1 cellular context compared by ENCODE assay signal in the genomic region with DNA sequence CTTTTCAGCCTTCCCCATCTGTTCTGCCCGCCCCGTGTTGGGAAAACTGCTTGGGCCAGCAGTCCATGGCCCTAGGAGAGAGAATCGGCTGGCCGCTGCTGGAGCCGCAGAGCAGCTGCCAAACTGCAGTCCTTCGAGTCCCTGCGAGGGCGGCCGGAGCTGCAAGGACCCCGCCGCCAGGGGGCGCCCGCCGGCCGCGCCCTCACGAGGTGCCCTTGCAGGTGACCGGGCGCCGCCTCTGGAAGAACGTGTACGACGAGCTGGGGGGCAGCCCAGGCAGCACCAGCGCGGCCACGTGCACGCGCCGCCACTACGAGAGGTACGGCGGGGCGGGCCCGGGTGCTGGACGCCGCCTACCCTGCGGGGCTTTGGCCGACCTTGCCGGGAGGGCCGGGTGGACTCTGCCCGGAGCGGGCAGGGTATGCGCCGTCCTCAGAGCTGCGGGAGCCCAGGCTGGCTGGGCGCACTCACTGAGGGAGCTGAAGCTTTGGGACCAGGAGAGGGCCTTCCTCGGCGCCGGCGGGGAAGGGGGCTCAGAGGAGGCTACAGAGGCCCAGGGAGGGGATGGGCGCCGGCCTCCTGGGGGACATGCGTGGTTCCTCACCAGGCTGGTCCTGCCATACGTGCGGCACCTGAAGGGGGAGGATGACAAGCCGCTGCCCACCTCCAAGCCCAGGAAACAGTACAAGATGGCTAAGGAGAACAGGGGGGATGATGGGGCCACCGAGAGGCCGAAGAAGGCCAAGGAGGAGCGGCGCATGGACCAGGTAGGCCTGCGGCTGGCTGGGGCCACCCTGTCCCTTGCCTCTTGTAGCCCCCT.
TF ChIP-seq lines count a peak whose summit lies in the region.

No MANE protein-coding gene starts in this region.

TF ChIP-seq in K562, 482 proteins besides CTCF, POLR2A, EP300 and RAD21 (continued from another document and continues in another):
- TF ChIP-seq, protein P1, sequence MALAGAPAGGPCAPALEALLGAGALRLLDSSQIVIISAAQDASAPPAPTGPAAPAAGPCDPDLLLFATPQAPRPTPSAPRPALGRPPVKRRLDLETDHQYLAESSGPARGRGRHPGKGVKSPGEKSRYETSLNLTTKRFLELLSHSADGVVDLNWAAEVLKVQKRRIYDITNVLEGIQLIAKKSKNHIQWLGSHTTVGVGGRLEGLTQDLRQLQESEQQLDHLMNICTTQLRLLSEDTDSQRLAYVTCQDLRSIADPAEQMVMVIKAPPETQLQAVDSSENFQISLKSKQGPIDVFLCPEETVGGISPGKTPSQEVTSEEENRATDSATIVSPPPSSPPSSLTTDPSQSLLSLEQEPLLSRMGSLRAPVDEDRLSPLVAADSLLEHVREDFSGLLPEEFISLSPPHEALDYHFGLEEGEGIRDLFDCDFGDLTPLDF (CRISPR knock-in tag; IDR thresholded peaks at IDR 0.05): no peak
- TF ChIP-seq CBX8 (IDR thresholded peaks at IDR 0.05; ENCODE audit: borderline replicate concordance, extremely low read depth, low read depth, low read length, poor library complexity, severe bottlenecking) (no peak), TBL1XR1 (IDR thresholded peaks at IDR 0.05; ENCODE audit: low read length in 2 of 2) (no peak), NRF1 (conservative IDR thresholded peaks at IDR 0.05 in 1 of 2, IDR thresholded peaks at IDR 0.05 in 1 of 2) (no peak), CBX2 (IDR thresholded peaks at IDR 0.05; ENCODE audit: insufficient read depth, low read length, poor library complexity, severe bottlenecking) (no peak), XRCC5 (IDR thresholded peaks at IDR 0.05; ENCODE audit: low read depth, low read length) (peak; percentile 87), THRAP3 (IDR thresholded peaks at IDR 0.05; ENCODE audit: borderline replicate concordance) (no peak), PURB (CRISPR knock-in tag; IDR thresholded peaks at IDR 0.05; ENCODE audit: low read depth) (no peak), NCOA1 (IDR thresholded peaks at IDR 0.05; ENCODE audit: low read depth) (no peak), PTBP1 (IDR thresholded peaks at IDR 0.05; ENCODE audit: low read depth, low read length) (no peak), ZNF212 (CRISPR knock-in tag; IDR thresholded peaks at IDR 0.05) (no peak), NCOR1 (IDR thresholded peaks at IDR 0.05) (no peak), ZNF239 (CRISPR knock-in tag; IDR thresholded peaks at IDR 0.05) (no peak), E2F3 (CRISPR knock-in tag; IDR thresholded peaks at IDR 0.05) (no peak), ILF3 (IDR thresholded peaks at IDR 0.05; ENCODE audit: borderline replicate concordance) (no peak), CBX1 (IDR thresholded peaks at IDR 0.05; ENCODE audit: low read depth) (0 out of 2 replicates have a peak, but pooled peaks have one; percentile 24), SMAD3 (CRISPR knock-in tag; conservative IDR thresholded peaks at IDR 0.05) (no peak), KDM2B (CRISPR knock-in tag; IDR thresholded peaks at IDR 0.05) (no peak), BRD4 (IDR thresholded peaks at IDR 0.05) (no peak), ZNF23 (CRISPR knock-in tag; IDR thresholded peaks at IDR 0.05) (no peak), CCNT2 (IDR thresholded peaks at IDR 0.05; ENCODE audit: borderline replicate concordance, extremely low read depth, insufficient read length, low read depth, low read length) (peak; percentile 33)
- TF ChIP-seq, protein P2, sequence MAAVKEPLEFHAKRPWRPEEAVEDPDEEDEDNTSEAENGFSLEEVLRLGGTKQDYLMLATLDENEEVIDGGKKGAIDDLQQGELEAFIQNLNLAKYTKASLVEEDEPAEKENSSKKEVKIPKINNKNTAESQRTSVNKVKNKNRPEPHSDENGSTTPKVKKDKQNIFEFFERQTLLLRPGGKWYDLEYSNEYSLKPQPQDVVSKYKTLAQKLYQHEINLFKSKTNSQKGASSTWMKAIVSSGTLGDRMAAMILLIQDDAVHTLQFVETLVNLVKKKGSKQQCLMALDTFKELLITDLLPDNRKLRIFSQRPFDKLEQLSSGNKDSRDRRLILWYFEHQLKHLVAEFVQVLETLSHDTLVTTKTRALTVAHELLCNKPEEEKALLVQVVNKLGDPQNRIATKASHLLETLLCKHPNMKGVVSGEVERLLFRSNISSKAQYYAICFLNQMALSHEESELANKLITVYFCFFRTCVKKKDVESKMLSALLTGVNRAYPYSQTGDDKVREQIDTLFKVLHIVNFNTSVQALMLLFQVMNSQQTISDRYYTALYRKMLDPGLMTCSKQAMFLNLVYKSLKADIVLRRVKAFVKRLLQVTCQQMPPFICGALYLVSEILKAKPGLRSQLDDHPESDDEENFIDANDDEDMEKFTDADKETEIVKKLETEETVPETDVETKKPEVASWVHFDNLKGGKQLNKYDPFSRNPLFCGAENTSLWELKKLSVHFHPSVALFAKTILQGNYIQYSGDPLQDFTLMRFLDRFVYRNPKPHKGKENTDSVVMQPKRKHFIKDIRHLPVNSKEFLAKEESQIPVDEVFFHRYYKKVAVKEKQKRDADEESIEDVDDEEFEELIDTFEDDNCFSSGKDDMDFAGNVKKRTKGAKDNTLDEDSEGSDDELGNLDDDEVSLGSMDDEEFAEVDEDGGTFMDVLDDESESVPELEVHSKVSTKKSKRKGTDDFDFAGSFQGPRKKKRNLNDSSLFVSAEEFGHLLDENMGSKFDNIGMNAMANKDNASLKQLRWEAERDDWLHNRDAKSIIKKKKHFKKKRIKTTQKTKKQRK (IDR thresholded peaks at IDR 0.05; ENCODE audit: borderline replicate concordance, low read depth, low read length): no peak
- TF ChIP-seq, protein P3, sequence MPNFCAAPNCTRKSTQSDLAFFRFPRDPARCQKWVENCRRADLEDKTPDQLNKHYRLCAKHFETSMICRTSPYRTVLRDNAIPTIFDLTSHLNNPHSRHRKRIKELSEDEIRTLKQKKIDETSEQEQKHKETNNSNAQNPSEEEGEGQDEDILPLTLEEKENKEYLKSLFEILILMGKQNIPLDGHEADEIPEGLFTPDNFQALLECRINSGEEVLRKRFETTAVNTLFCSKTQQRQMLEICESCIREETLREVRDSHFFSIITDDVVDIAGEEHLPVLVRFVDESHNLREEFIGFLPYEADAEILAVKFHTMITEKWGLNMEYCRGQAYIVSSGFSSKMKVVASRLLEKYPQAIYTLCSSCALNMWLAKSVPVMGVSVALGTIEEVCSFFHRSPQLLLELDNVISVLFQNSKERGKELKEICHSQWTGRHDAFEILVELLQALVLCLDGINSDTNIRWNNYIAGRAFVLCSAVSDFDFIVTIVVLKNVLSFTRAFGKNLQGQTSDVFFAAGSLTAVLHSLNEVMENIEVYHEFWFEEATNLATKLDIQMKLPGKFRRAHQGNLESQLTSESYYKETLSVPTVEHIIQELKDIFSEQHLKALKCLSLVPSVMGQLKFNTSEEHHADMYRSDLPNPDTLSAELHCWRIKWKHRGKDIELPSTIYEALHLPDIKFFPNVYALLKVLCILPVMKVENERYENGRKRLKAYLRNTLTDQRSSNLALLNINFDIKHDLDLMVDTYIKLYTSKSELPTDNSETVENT (CRISPR knock-in tag; IDR thresholded peaks at IDR 0.05): no peak
- TF ChIP-seq, protein P4, sequence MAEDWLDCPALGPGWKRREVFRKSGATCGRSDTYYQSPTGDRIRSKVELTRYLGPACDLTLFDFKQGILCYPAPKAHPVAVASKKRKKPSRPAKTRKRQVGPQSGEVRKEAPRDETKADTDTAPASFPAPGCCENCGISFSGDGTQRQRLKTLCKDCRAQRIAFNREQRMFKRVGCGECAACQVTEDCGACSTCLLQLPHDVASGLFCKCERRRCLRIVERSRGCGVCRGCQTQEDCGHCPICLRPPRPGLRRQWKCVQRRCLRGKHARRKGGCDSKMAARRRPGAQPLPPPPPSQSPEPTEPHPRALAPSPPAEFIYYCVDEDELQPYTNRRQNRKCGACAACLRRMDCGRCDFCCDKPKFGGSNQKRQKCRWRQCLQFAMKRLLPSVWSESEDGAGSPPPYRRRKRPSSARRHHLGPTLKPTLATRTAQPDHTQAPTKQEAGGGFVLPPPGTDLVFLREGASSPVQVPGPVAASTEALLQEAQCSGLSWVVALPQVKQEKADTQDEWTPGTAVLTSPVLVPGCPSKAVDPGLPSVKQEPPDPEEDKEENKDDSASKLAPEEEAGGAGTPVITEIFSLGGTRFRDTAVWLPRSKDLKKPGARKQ (CRISPR knock-in tag; IDR thresholded peaks at IDR 0.05): peak; percentile 53; the same call in 1 of the 2 replicates
- TF ChIP-seq, protein P5, sequence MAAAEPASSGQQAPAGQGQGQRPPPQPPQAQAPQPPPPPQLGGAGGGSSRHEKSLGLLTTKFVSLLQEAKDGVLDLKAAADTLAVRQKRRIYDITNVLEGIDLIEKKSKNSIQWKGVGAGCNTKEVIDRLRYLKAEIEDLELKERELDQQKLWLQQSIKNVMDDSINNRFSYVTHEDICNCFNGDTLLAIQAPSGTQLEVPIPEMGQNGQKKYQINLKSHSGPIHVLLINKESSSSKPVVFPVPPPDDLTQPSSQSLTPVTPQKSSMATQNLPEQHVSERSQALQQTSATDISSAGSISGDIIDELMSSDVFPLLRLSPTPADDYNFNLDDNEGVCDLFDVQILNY (CRISPR knock-in tag; IDR thresholded peaks at IDR 0.05): no peak
- TF ChIP-seq, protein P6, sequence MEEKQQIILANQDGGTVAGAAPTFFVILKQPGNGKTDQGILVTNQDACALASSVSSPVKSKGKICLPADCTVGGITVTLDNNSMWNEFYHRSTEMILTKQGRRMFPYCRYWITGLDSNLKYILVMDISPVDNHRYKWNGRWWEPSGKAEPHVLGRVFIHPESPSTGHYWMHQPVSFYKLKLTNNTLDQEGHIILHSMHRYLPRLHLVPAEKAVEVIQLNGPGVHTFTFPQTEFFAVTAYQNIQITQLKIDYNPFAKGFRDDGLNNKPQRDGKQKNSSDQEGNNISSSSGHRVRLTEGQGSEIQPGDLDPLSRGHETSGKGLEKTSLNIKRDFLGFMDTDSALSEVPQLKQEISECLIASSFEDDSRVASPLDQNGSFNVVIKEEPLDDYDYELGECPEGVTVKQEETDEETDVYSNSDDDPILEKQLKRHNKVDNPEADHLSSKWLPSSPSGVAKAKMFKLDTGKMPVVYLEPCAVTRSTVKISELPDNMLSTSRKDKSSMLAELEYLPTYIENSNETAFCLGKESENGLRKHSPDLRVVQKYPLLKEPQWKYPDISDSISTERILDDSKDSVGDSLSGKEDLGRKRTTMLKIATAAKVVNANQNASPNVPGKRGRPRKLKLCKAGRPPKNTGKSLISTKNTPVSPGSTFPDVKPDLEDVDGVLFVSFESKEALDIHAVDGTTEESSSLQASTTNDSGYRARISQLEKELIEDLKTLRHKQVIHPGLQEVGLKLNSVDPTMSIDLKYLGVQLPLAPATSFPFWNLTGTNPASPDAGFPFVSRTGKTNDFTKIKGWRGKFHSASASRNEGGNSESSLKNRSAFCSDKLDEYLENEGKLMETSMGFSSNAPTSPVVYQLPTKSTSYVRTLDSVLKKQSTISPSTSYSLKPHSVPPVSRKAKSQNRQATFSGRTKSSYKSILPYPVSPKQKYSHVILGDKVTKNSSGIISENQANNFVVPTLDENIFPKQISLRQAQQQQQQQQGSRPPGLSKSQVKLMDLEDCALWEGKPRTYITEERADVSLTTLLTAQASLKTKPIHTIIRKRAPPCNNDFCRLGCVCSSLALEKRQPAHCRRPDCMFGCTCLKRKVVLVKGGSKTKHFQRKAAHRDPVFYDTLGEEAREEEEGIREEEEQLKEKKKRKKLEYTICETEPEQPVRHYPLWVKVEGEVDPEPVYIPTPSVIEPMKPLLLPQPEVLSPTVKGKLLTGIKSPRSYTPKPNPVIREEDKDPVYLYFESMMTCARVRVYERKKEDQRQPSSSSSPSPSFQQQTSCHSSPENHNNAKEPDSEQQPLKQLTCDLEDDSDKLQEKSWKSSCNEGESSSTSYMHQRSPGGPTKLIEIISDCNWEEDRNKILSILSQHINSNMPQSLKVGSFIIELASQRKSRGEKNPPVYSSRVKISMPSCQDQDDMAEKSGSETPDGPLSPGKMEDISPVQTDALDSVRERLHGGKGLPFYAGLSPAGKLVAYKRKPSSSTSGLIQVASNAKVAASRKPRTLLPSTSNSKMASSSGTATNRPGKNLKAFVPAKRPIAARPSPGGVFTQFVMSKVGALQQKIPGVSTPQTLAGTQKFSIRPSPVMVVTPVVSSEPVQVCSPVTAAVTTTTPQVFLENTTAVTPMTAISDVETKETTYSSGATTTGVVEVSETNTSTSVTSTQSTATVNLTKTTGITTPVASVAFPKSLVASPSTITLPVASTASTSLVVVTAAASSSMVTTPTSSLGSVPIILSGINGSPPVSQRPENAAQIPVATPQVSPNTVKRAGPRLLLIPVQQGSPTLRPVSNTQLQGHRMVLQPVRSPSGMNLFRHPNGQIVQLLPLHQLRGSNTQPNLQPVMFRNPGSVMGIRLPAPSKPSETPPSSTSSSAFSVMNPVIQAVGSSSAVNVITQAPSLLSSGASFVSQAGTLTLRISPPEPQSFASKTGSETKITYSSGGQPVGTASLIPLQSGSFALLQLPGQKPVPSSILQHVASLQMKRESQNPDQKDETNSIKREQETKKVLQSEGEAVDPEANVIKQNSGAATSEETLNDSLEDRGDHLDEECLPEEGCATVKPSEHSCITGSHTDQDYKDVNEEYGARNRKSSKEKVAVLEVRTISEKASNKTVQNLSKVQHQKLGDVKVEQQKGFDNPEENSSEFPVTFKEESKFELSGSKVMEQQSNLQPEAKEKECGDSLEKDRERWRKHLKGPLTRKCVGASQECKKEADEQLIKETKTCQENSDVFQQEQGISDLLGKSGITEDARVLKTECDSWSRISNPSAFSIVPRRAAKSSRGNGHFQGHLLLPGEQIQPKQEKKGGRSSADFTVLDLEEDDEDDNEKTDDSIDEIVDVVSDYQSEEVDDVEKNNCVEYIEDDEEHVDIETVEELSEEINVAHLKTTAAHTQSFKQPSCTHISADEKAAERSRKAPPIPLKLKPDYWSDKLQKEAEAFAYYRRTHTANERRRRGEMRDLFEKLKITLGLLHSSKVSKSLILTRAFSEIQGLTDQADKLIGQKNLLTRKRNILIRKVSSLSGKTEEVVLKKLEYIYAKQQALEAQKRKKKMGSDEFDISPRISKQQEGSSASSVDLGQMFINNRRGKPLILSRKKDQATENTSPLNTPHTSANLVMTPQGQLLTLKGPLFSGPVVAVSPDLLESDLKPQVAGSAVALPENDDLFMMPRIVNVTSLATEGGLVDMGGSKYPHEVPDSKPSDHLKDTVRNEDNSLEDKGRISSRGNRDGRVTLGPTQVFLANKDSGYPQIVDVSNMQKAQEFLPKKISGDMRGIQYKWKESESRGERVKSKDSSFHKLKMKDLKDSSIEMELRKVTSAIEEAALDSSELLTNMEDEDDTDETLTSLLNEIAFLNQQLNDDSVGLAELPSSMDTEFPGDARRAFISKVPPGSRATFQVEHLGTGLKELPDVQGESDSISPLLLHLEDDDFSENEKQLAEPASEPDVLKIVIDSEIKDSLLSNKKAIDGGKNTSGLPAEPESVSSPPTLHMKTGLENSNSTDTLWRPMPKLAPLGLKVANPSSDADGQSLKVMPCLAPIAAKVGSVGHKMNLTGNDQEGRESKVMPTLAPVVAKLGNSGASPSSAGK (IDR thresholded peaks at IDR 0.05): no peak
- TF ChIP-seq, protein P7, sequence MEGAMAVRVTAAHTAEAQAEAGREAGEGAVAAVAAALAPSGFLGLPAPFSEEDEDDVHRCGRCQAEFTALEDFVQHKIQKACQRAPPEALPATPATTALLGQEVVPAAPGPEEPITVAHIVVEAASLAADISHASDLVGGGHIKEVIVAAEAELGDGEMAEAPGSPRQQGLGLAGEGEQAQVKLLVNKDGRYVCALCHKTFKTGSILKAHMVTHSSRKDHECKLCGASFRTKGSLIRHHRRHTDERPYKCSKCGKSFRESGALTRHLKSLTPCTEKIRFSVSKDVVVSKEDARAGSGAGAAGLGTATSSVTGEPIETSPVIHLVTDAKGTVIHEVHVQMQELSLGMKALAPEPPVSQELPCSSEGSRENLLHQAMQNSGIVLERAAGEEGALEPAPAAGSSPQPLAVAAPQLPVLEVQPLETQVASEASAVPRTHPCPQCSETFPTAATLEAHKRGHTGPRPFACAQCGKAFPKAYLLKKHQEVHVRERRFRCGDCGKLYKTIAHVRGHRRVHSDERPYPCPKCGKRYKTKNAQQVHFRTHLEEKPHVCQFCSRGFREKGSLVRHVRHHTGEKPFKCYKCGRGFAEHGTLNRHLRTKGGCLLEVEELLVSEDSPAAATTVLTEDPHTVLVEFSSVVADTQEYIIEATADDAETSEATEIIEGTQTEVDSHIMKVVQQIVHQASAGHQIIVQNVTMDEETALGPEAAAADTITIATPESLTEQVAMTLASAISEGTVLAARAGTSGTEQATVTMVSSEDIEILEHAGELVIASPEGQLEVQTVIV (CRISPR knock-in tag; IDR thresholded peaks at IDR 0.05; ENCODE audit: borderline replicate concordance): no peak
